In genomic region chr5:81003987-81004386, GRCh38 we compare ENCODE assay signal across 1 cellular context.
TF ChIP-seq lines count a peak whose summit lies in the region.

No MANE protein-coding gene starts in this region.

TF ChIP-seq in IMR-90, 13 proteins besides CTCF, POLR2A, EP300 and RAD21:
- TF ChIP-seq FOS (IDR thresholded peaks at IDR 0.05; ENCODE audit: low read depth, low read length), result no peak
- TF ChIP-seq NFE2L2 (IDR thresholded peaks at IDR 0.05; ENCODE audit: low read depth, low read length), result no peak
- no peak for TF ChIP-seq BHLHE40 (IDR thresholded peaks at IDR 0.05; ENCODE audit: low read depth, low read length)
- no peak for TF ChIP-seq RFX5 (IDR thresholded peaks at IDR 0.05; ENCODE audit: low read depth, low read length)
- TF ChIP-seq RCOR1 (IDR thresholded peaks at IDR 0.05; ENCODE audit: insufficient replicate concordance, low read length), result no peak
- TF ChIP-seq MXI1 (IDR thresholded peaks at IDR 0.05; ENCODE audit: borderline replicate concordance, low read depth, low read length), result no peak
- no peak for TF ChIP-seq MAFK (IDR thresholded peaks at IDR 0.05; ENCODE audit: low read depth, low read length)
